Comparison of ENCODE assay signal across 8 cellular contexts in the genomic region with DNA sequence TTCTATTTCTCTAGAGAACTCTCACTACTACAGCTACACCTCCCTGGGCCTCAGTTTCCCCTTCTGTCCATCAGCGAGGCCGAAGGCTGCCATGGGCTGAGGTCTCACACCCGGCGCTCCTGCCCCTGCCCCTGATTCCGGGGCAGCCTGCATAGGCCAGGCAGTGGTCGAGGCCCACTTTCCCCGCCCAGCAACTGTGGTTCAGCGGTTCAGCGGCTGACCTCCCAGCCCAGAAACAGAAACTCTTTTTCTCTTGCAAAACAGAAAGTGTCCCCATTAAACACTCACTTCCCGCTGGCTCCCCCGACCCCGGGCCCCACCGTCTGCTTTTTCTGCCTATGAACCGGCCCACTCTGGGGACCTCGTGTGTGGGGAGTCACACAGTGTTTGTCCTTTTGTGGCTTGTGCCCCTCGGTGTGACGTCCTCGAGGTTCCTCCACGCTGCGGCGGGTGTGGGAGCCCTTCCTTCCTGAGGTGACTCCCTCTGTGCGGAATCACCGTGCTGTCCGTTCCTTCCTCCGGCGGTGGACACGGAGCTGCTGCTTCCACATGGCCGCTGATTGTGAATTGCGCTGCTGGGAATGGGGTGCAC. TPM values are rescaled to one million over a fixed set of nuclear protein-coding genes. Genes with fewer than 3 reads are reported as not detected.
DNase-seq lines count a peak whose midpoint lies in the region; ATAC-seq, FAIRE-seq and TF ChIP-seq lines count a peak whose summit lies in the region.

No MANE protein-coding gene starts in this region.

- H4K5ac ChIP-seq in mesendoderm (ENCODE audit: low read length) = no peak overlapping the region

- H3K27ac Mint-ChIP-seq in activated naive CD4-positive, alpha-beta T cell treated with anti-CD3 and anti-CD28 coated beads, Interleukin-2, amount 10 ng/mL, durations not matched to agents 7 days and 5 days = peak overlapping the region; percentile 64
- H3K27ac Mint-ChIP-seq in Calu3 (ENCODE audit: unreplicated experiment) = no peak overlapping the region

- H3K36me3 ChIP-seq in mesendoderm (ENCODE audit: control insufficient read depth, insufficient read depth, low read length) = no peaks in the 10 kb centered on the region
- no peaks in the 10 kb centered on the region for H3K36me3 ChIP-seq in upper lobe of left lung

- TF ChIP-seq CTCF in upper lobe of left lung (IDR thresholded peaks at IDR 0.05) (no peak), Calu3 (IDR thresholded peaks at IDR 0.05; ENCODE audit: unreplicated experiment) (no peak)

- peaks cover 75% of the 10 kb centered on the region for H3K27me3 Mint-ChIP-seq in activated naive CD4-positive, alpha-beta T cell treated with anti-CD3 and anti-CD28 coated beads, Interleukin-2, amount 10 ng/mL, durations not matched to agents 7 days and 5 days
- peaks cover 96% of the 10 kb centered on the region for H3K27me3 Mint-ChIP-seq in Calu3 (ENCODE audit: unreplicated experiment)

- no peaks in the 10 kb centered on the region for H3K4me1 ChIP-seq in mesendoderm (ENCODE audit: control insufficient read depth, low read depth, low read length)
- peaks cover 10 to 26% (median 16%) of the 10 kb centered on the region in 4 donors for H3K4me1 ChIP-seq in upper lobe of left lung

- H3K79me2 ChIP-seq in mesendoderm (ENCODE audit: control insufficient read depth, insufficient read depth, low read length) = no peaks in the 10 kb centered on the region

- no peaks in the 10 kb centered on the region for H3K9me3 Mint-ChIP-seq in activated naive CD4-positive, alpha-beta T cell treated with anti-CD3 and anti-CD28 coated beads, Interleukin-2, amount 10 ng/mL, durations not matched to agents 7 days and 5 days
- H3K9me3 Mint-ChIP-seq in Calu3 (ENCODE audit: low read depth, unreplicated experiment) = no peaks in the 10 kb centered on the region

- no peak overlapping the region for H3K4me2 ChIP-seq in mesendoderm (ENCODE audit: low read length)

- ATAC-seq in upper lobe of left lung (ENCODE audit: low FRiP score in 2 of 2) = peak; percentile 55 to 60

- no peak overlapping the region for H3K9ac ChIP-seq in mesendoderm (ENCODE audit: low read length)

- H3K27me3 ChIP-seq in mesendoderm (ENCODE audit: insufficient read depth, low read length, poor library complexity) = peaks cover 3% of the 10 kb centered on the region
- peaks cover 0 to 5% (median 0%) of the 10 kb centered on the region in 4 donors for H3K27me3 ChIP-seq in upper lobe of left lung

- TF ChIP-seq EP300 in upper lobe of left lung (IDR thresholded peaks at IDR 0.05) = peak in 1 of 4 donors; percentile 62

- TF ChIP-seq POLR2A in GM12892 (IDR thresholded peaks at IDR 0.05; ENCODE audit: low read depth, low read length) (no peak), upper lobe of left lung (IDR thresholded peaks at IDR 0.05) (peak in 2 of 4 donors; percentile 15 to 68)

- no peak overlapping the region for H3K18ac ChIP-seq in mesendoderm (ENCODE audit: low read length)

- BruUV-seq in Calu3 (replicated peaks; lab: Mats Ljungman, UMichigan) = no TSS peak

- H2AK5ac ChIP-seq in mesendoderm (ENCODE audit: low read length) = no peak overlapping the region

- WGBS in mesendoderm (ENCODE audit: extremely low coverage, insufficient coverage, low lambda C conversion rate) = no CpG with 5 or more reads among the region's 29 CpGs
- WGBS in upper lobe of left lung, 2 donors = 37 to 44% methylated on average over 24 to 29 of the region's 29 CpGs

- H4K8ac ChIP-seq in mesendoderm (ENCODE audit: low read depth, low read length) = no peak overlapping the region

- DNase-seq in GM12892 (ENCODE audit: insufficient read length) = peak; percentile 70
- peak; percentile 53 for DNase-seq in KBM-7
- peak; percentile 58 for DNase-seq in activated naive CD4-positive, alpha-beta T cell treated with anti-CD3 and anti-CD28 coated beads, Interleukin-2, amount 10 ng/mL, durations not matched to agents 7 days and 5 days
- no peak for DNase-seq in mesendoderm
- DNase-seq in upper lobe of left lung = peak; percentile 65 to 83
- no peak for DNase-seq in Calu3
- no peak for DNase-seq in H4 (ENCODE audit: low spot score)
- DNase-seq in DMS53 treated with DMSO at 0.1 percent for 48 hours (lab: John Stamatoyannopoulos, UW; ENCODE audit: unreplicated experiment) = no peak

- no peak overlapping the region for H3K4ac ChIP-seq in mesendoderm (ENCODE audit: low read depth, low read length)

- no peaks in the 10 kb centered on the region for H3K79me1 ChIP-seq in mesendoderm (ENCODE audit: low read length)

- peak overlapping the region; percentile 62 for H3K56ac ChIP-seq in mesendoderm (ENCODE audit: low read length)

- H3K4me3 ChIP-seq in mesendoderm (ENCODE audit: low read length) (no peak overlapping the region), upper lobe of left lung (peak overlapping the region in 3 of 4 donors; percentile 37 to 51 (median 46))

- CTCF ChIA-PET in activated naive CD4-positive, alpha-beta T cell treated with anti-CD3 and anti-CD28 coated beads, Interleukin-2, amount 10 ng/mL, durations not matched to agents 7 days and 5 days (lab: Charles Lee) = no interaction called here
- CTCF ChIA-PET in Calu3 (lab: Charles Lee) = no interaction called here

- H3K27ac ChIP-seq in mesendoderm (ENCODE audit: low read depth, low read length) = no peak overlapping the region
- H3K27ac ChIP-seq in upper lobe of left lung = peak overlapping the region; percentile 26 to 75 (median 66)

- H3K4me3 Mint-ChIP-seq in activated naive CD4-positive, alpha-beta T cell treated with anti-CD3 and anti-CD28 coated beads, Interleukin-2, amount 10 ng/mL, durations not matched to agents 7 days and 5 days = peak overlapping the region; percentile 48
- no peak overlapping the region for H3K4me3 Mint-ChIP-seq in Calu3 (ENCODE audit: low read depth, unreplicated experiment)

- H3K36me3 Mint-ChIP-seq in activated naive CD4-positive, alpha-beta T cell treated with anti-CD3 and anti-CD28 coated beads, Interleukin-2, amount 10 ng/mL, durations not matched to agents 7 days and 5 days = no peaks in the 10 kb centered on the region
- peaks cover 6% of the 10 kb centered on the region for H3K36me3 Mint-ChIP-seq in Calu3 (ENCODE audit: insufficient read depth, unreplicated experiment)

- FAIRE-seq in GM12892 (lab: Jason Lieb, UNC) = peak; percentile 69

- peaks cover 35% of the 10 kb centered on the region for H3K4me1 Mint-ChIP-seq in activated naive CD4-positive, alpha-beta T cell treated with anti-CD3 and anti-CD28 coated beads, Interleukin-2, amount 10 ng/mL, durations not matched to agents 7 days and 5 days
- H3K4me1 Mint-ChIP-seq in Calu3 (ENCODE audit: low read depth, unreplicated experiment) = no peaks in the 10 kb centered on the region

- H2BK120ac ChIP-seq in mesendoderm (ENCODE audit: low read depth, low read length) = no peak overlapping the region

- no peaks in the 10 kb centered on the region for H3K9me3 ChIP-seq in upper lobe of left lung

- in situ Hi-C loops in KBM-7 (cut with MboI; ENCODE audit: low pct_unique_long_range_greater_than_20kb, low sequenced_read_pairs) = no loop called here

- H2BK15ac ChIP-seq in mesendoderm (replicated peaks; ENCODE audit: low read depth) = no peak overlapping the region

- H2BK5ac ChIP-seq in mesendoderm (ENCODE audit: low read length) = no peak overlapping the region

- intact Hi-C loops in Calu3 (cut with micrococcal nuclease; ENCODE audit: unreplicated experiment) = no loop called here

- no peak overlapping the region for H3K23ac ChIP-seq in mesendoderm (ENCODE audit: low read length)

RNA-seq across cellular contexts. Expression of gene PDCD1, which starts 16.0 kb away (rescaled TPM):
- polyA plus RNA-seq in GM12892 (2012; ENCODE audit: missing spikeins) = 1.0 TPM
- polyA plus RNA-seq in mesendoderm (2013, experiment 1 of 2) = 0.87 TPM
- polyA plus RNA-seq in mesendoderm (2013, experiment 2 of 2) = 0.78 TPM
- total RNA-seq in upper lobe of left lung (1 to 10 TPM in 2 of 6 donors, under 1 TPM in 3, not detected in 1; 0.49 to 4.2 (median 0.91) TPM), Calu3 (2022) (not detected in 2 replicates)
- total RNA-seq in H4 (2014; rRNA removed; shearing (Covaris generic)) = not detected in 2 replicates

RNA-seq across cellular contexts. Expression of gene RTP5, which starts 26.8 kb away (rescaled TPM):
- polyA plus RNA-seq in GM12892 (2012; ENCODE audit: missing spikeins) = not detected
- not detected for polyA plus RNA-seq in mesendoderm (2013, experiment 1 of 2)
- polyA plus RNA-seq in mesendoderm (2013, experiment 2 of 2) = not detected
- total RNA-seq in upper lobe of left lung (1 to 10 TPM in 2 of 6 donors, under 1 TPM in 3, not detected in 1; 0.14 to 2.1 (median 0.69) TPM), Calu3 (2022) (not detected in 2 replicates)
- total RNA-seq in H4 (2014; rRNA removed; shearing (Covaris generic)) = not detected in 2 replicates

RNA-seq across cellular contexts. Expression of gene NEU4, which starts 33.7 kb away (rescaled TPM):
- 0.19 TPM for polyA plus RNA-seq in GM12892 (2012; ENCODE audit: missing spikeins)
- 0.04 TPM for polyA plus RNA-seq in mesendoderm (2013, experiment 1 of 2)
- 0.04 TPM for polyA plus RNA-seq in mesendoderm (2013, experiment 2 of 2)
- 1 to 10 TPM in 1 of 6 donors, not detected in 5; 2.9 TPM for total RNA-seq in upper lobe of left lung
- total RNA-seq in Calu3 (2022) = 0.14 and 0.37 TPM in 2 replicates
- not detected in 2 replicates for total RNA-seq in H4 (2014; rRNA removed; shearing (Covaris generic))

Comparison
In these comparisons a context has a peak if more than half of its experiments do, and no peak if none do; other contexts are left out.
1. DNase-seq: peak in GM12892 (single experiment), KBM-7 (single experiment), activated naive CD4-positive, alpha-beta T cell treated with anti-CD3 and anti-CD28 coated beads, Interleukin-2, amount 10 ng/mL, durations not matched to agents 7 days and 5 days (single experiment) and upper lobe of left lung (2 of 2); none in mesendoderm (single experiment), Calu3 (single experiment), H4 (single experiment) and DMS53 treated with DMSO at 0.1 percent for 48 hours (single experiment).